8 cellular contexts compared by ENCODE assay signal in genomic region chr11:22829231-22830081, GRCh38. TPM values are rescaled to one million over a fixed set of nuclear protein-coding genes. Genes with fewer than 3 reads are reported as not detected.
DNase-seq lines count a peak whose midpoint lies in the region; ATAC-seq and TF ChIP-seq lines count a peak whose summit lies in the region.

Gene SVIP (minus strand): TSS chr11:22829801. CDS start chr11:22829748, 53 bp downstream.

- no peak for TF ChIP-seq POLR2A in NB4 (IDR thresholded peaks at IDR 0.05; ENCODE audit: extremely low read depth, insufficient read length)

- H3K9me3 Mint-ChIP-seq in activated naive CD8-positive, alpha-beta T cell (ENCODE audit: low read depth) = no peaks in the 10 kb centered on the region
- peaks cover 8% of the 10 kb centered on the region for H3K9me3 Mint-ChIP-seq in glutamatergic neuron (ENCODE audit: unreplicated experiment)

- H3K27me3 ChIP-seq in osteoblast (ENCODE audit: insufficient read depth, low read length) = no peaks in the 10 kb centered on the region
- no peaks in the 10 kb centered on the region for H3K27me3 ChIP-seq in thoracic aorta (replicated peaks; ENCODE audit: insufficient read depth)

- peak within 1 kb of the TSS; percentile 90 for H3K4me2 ChIP-seq in osteoblast (ENCODE audit: insufficient read depth, low read length)

- peak; percentile 95 for TF ChIP-seq CTCF in GM10248 (IDR thresholded peaks at IDR 0.05; ENCODE audit: control extremely low read depth, extremely low read depth, low read depth, missing control alignments)
- peak; percentile 27 for TF ChIP-seq CTCF in NB4 (IDR thresholded peaks at IDR 0.05; ENCODE audit: low read depth, low read length)
- peak; percentile 69 for TF ChIP-seq CTCF in glutamatergic neuron (IDR thresholded peaks at IDR 0.05; ENCODE audit: partially characterized antibody, unreplicated experiment)
- TF ChIP-seq CTCF in osteoblast (IDR thresholded peaks at IDR 0.05; ENCODE audit: extremely low read depth, low read depth, low read length) = peak; percentile 46
- peak; percentile 50 for TF ChIP-seq CTCF in thoracic aorta (IDR thresholded peaks at IDR 0.05)

- H3K27ac ChIP-seq in osteoblast (ENCODE audit: low read depth, low read length) = peak within 1 kb of the TSS; percentile 37
- peak within 1 kb of the TSS; percentile 83 to 84 for H3K27ac ChIP-seq in thoracic aorta

- H3K36me3 ChIP-seq in osteoblast (ENCODE audit: insufficient read depth, low read length) (no peaks in the 10 kb centered on the region), thoracic aorta (peaks cover 4% of the 10 kb centered on the region)

- peaks cover 3% of the 10 kb centered on the region for H3K36me3 Mint-ChIP-seq in activated naive CD8-positive, alpha-beta T cell
- no peaks in the 10 kb centered on the region for H3K36me3 Mint-ChIP-seq in glutamatergic neuron (ENCODE audit: unreplicated experiment)

- CTCF ChIA-PET in GM10248 (lab: Yijun Ruan, JAX) (interaction anchor here (0.7 to 3.2 kb wide), 30 partner anchors 9 to 660 kb away, joined by 3 to 26 read pairs (median 4); partner anchors contain the start of genes CCDC179 and FANCF), HEK293T (lab: Yijun Ruan, JAX) (interaction anchor here (0.6 to 1.1 kb wide), 2 partner anchors 11 to 906 kb away, joined by 3 read pairs; no protein-coding TSS in a partner anchor)

- H3K9me3 ChIP-seq in osteoblast (ENCODE audit: low read depth, low read length) (no peaks in the 10 kb centered on the region), thoracic aorta (no peaks in the 10 kb centered on the region)

- H3K4me1 ChIP-seq in osteoblast (ENCODE audit: insufficient read depth, low read length) (peaks cover 5% of the 10 kb centered on the region), thoracic aorta (ENCODE audit: control insufficient read depth in 1 of 2, low read depth in 2 of 2) (peaks cover 9 to 11% of the 10 kb centered on the region in 2 donors)

- peaks cover 19% of the 10 kb centered on the region for H3K4me1 Mint-ChIP-seq in activated naive CD8-positive, alpha-beta T cell (ENCODE audit: low read depth)
- peaks cover 9% of the 10 kb centered on the region for H3K4me1 Mint-ChIP-seq in glutamatergic neuron (ENCODE audit: low read depth, unreplicated experiment)

- H3K4me3 Mint-ChIP-seq in activated naive CD8-positive, alpha-beta T cell = peak within 1 kb of the TSS; percentile 94
- peak within 1 kb of the TSS; percentile 93 for H3K4me3 Mint-ChIP-seq in glutamatergic neuron (ENCODE audit: unreplicated experiment)

- ATAC-seq in thoracic aorta (ENCODE audit: insufficient number of reproducible peaks, low FRiP score, low read depth) = peak; percentile 90

- peaks cover 6% of the 10 kb centered on the region for H3K79me2 ChIP-seq in osteoblast (ENCODE audit: insufficient read depth, low read length)

- H4K20me1 ChIP-seq in osteoblast (ENCODE audit: insufficient read depth, low read length) = no peaks in the 10 kb centered on the region

- H3K27me3 Mint-ChIP-seq in activated naive CD8-positive, alpha-beta T cell = no peaks in the 10 kb centered on the region
- H3K27me3 Mint-ChIP-seq in glutamatergic neuron (ENCODE audit: unreplicated experiment) = no peaks in the 10 kb centered on the region

- peak; percentile 93 for DNase-seq in GM10248 (ENCODE audit: extremely low spot score)
- peak; percentile 95 for DNase-seq in HEK293T (ENCODE audit: extremely low spot score)
- peak; percentile 80 for DNase-seq in NB4 (ENCODE audit: low read depth)
- DNase-seq in SKM-1 treated with dmso at 0.1 percent for 144 hours (lab: John Stamatoyannopoulos, UW; ENCODE audit: unreplicated experiment) = peak; percentile 86
- peak; percentile 98 for DNase-seq in glutamatergic neuron
- peak; percentile 92 for DNase-seq in osteoblast (ENCODE audit: insufficient read length, low spot score, missing footprints)
- peak; percentile 81 for DNase-seq in thoracic aorta (ENCODE audit: low spot score)

- POLR2A ChIA-PET in GM10248 (lab: Yijun Ruan, JAX) (interaction anchor here (0.6 to 0.8 kb wide), 2 partner anchors 9 to 20 kb away, joined by 5 to 6 read pairs; no protein-coding TSS in a partner anchor), HEK293T (lab: Yijun Ruan, JAX) (interaction anchor here (0.8 to 1.2 kb wide), 6 partner anchors 13 to 205 kb away, joined by 3 to 4 read pairs (median 4); no protein-coding TSS in a partner anchor)

- H3K4me3 ChIP-seq in NB4 (ENCODE audit: low read depth, low read length) (peak within 1 kb of the TSS; percentile 72), osteoblast (ENCODE audit: insufficient read depth, low read length) (peak within 1 kb of the TSS; percentile 91), thoracic aorta (peak within 1 kb of the TSS; percentile 100)

- H3K27ac Mint-ChIP-seq in activated naive CD8-positive, alpha-beta T cell = peak within 1 kb of the TSS; percentile 90
- peak within 1 kb of the TSS; percentile 82 for H3K27ac Mint-ChIP-seq in glutamatergic neuron (ENCODE audit: unreplicated experiment)

- peak within 1 kb of the TSS; percentile 94 for H2AFZ ChIP-seq in osteoblast (ENCODE audit: low read length)

TF ChIP-seq in HEK293T, 16 proteins besides CTCF, POLR2A, EP300 and RAD21:
- peak; percentile 54 for TF ChIP-seq L3MBTL2 (conservative IDR thresholded peaks at IDR 0.05)
- TF ChIP-seq FOXK2 (IDR thresholded peaks at IDR 0.05) = no peak

RNA-seq across cellular contexts. Expression of gene SVIP, which starts in this region (rescaled TPM):
- total RNA-seq in glutamatergic neuron (ENCODE audit: unreplicated experiment) (255 TPM), osteoblast (1.8 and 2.9 TPM in 2 replicates), thoracic aorta (10 to 100 TPM in 1 of 2 donors, 1 to 10 TPM in 1; 8.5 to 14.0 TPM)

Comparison
In these comparisons a context has a peak if more than half of its experiments do, and no peak if none do; other contexts are left out.
1. Peak in every context shown above with its lines: DNase-seq, ATAC-seq, H3K4me3 ChIP-seq and H3K27ac ChIP-seq.
2. RNA of gene SVIP (total RNA-seq): 255 TPM in glutamatergic neuron (single experiment); 8.5 to 14.0 TPM in thoracic aorta and 1.8 to 2.9 TPM in osteoblast; every median in the first group is over 10 times any median in the second.
3. CTCF ChIP-seq: peak in every context shown above with its lines; median percentile 95 in GM10248; 69 in glutamatergic neuron; 50 in thoracic aorta; 46 in osteoblast; 27 in NB4.